8 cellular contexts compared by ENCODE assay signal in genomic region chr4:87390931-87391782, GRCh38. TPM values are rescaled to one million over a fixed set of nuclear protein-coding genes. Genes with fewer than 3 reads are reported as not detected.
A peak's percentile ranks its signal among the peaks of the same experiment; 100 is the strongest.
DNase-seq lines count a peak whose midpoint lies in the region; ATAC-seq and TF ChIP-seq lines count a peak whose summit lies in the region.

HSD17B11 (minus strand) TSS chr4:87391188; CDS start chr4:87391070, 118 bp downstream.

- peak; percentile 100 for ATAC-seq in HG02610 (IDR thresholded peaks at IDR 0.05; ENCODE audit: unreplicated experiment)
- peak; percentile 99 to 100 for ATAC-seq in activated naive CD4-positive, alpha-beta T cell treated with anti-CD3 and anti-CD28 coated beads, Interleukin-2, amount 50 U/mL, for 72 hours

- peak within 1 kb of the TSS; percentile 84 for H3K27ac ChIP-seq in temporal lobe (ENCODE audit: low read depth, low read length)

- no peak for TF ChIP-seq CTCF in GM10248 (IDR thresholded peaks at IDR 0.05; ENCODE audit: control extremely low read depth, extremely low read depth, low read depth, missing control alignments)

- DNase-seq in GM10248 (ENCODE audit: extremely low spot score) (peak; percentile 94), NCI-H1092 treated with DMSO at 0.1 percent for 48 hours (lab: John Stamatoyannopoulos, UW) (peak; percentile 84), SKM-1 (lab: John Stamatoyannopoulos, UW; ENCODE audit: unreplicated experiment) (peak; percentile 97), glomerular endothelial cell (ENCODE audit: extremely low read depth, low read depth, low spot score) (peak; percentile 74), occipital lobe (lab: John Stamatoyannopoulos, UW) (peak; percentile 86)
- DNase-seq in activated naive CD4-positive, alpha-beta T cell treated with anti-CD3 and anti-CD28 coated beads, Interleukin-2, amount 50 U/mL, for 72 hours (ENCODE audit: low spot score in 2 of 2): peak; percentile 71 to 83

- POLR2A ChIA-PET in GM10248 (lab: Yijun Ruan, JAX): interaction anchor here (0.6 to 1.0 kb wide), 4 partner anchors 9 to 233 kb away, joined by 3 to 5 read pairs (median 4); partner anchors contain the start of gene NUDT9

- H3K9me3 Mint-ChIP-seq in activated naive CD4-positive, alpha-beta T cell treated with anti-CD3 and anti-CD28 coated beads, Interleukin-2, amount 50 U/mL, for 72 hours: peaks cover 0 to 10% of the 10 kb centered on the region in 2 donors

- peaks cover 14 to 23% of the 10 kb centered on the region in 2 donors for H3K36me3 Mint-ChIP-seq in activated naive CD4-positive, alpha-beta T cell treated with anti-CD3 and anti-CD28 coated beads, Interleukin-2, amount 50 U/mL, for 72 hours

- H3K27ac Mint-ChIP-seq in activated naive CD4-positive, alpha-beta T cell treated with anti-CD3 and anti-CD28 coated beads, Interleukin-2, amount 50 U/mL, for 72 hours: peak within 1 kb of the TSS; percentile 87 to 91

- CTCF ChIA-PET in GM10248 (lab: Yijun Ruan, JAX): interaction anchor here (0.6 to 5.0 kb wide), 13 partner anchors 9 to 798 kb away, joined by 3 to 43 read pairs (median 4); no protein-coding TSS in a partner anchor

RNA-seq across cellular contexts. Expression of gene HSD17B11, which starts in this region (rescaled TPM):
- 10 to 100 TPM; 16.6 to 30.1 TPM for total RNA-seq in activated naive CD4-positive, alpha-beta T cell treated with anti-CD3 and anti-CD28 coated beads, Interleukin-2, amount 50 U/mL, for 72 hours
- total RNA-seq in glomerular endothelial cell: 22.9 and 23.2 TPM in 2 replicates
- total RNA-seq in occipital lobe: 51.8 TPM
- total RNA-seq in temporal lobe: 32.0 TPM

Comparison
In these comparisons a context has a peak if more than half of its experiments do, and no peak if none do; other contexts are left out.
1. Peak in every context shown above with its lines: DNase-seq, ATAC-seq and H3K27ac ChIP-seq.